10 cellular contexts compared by ENCODE assay signal in genomic region chr5:180799194-180799593, GRCh38. TPM values are rescaled to one million over a fixed set of nuclear protein-coding genes. Genes with fewer than 3 reads are reported as not detected.
DNase-seq lines count a peak whose midpoint lies in the region; ATAC-seq, FAIRE-seq and TF ChIP-seq lines count a peak whose summit lies in the region.
"Had no signal": no experiment of that assay in that cellular context is flagged by ENCODE, and none has a peak within 500 bp of the region (broad histone marks: within the 10 kb centered on the region; RNA-seq: fewer than 3 reads in every experiment).

No MANE protein-coding gene starts in this region.

- H3K36me3 ChIP-seq in BLaER1 (peaks cover 63% of the 10 kb centered on the region), HCT116 (ENCODE audit: control insufficient read depth in 1 of 2, insufficient read depth in 2 of 2, low read length in 2 of 2) (peaks cover 0 to 23% of the 10 kb centered on the region in 2 experiments; a peak in 1 of 4 replicates), astrocyte (ENCODE audit: insufficient read depth, low read length) (no peaks in the 10 kb centered on the region), lower lobe of right lung (peaks cover 43% of the 10 kb centered on the region)

- peaks cover 84% of the 10 kb centered on the region for H4K20me1 ChIP-seq in BLaER1
- peaks cover 10% of the 10 kb centered on the region; the same call in 1 of the 2 replicates for H4K20me1 ChIP-seq in HCT116 (ENCODE audit: insufficient read depth)
- H4K20me1 ChIP-seq in astrocyte (ENCODE audit: insufficient read depth, low read length), result peaks cover 76% of the 10 kb centered on the region

- peak overlapping the region; percentile 89 for H3K27ac Mint-ChIP-seq in astrocyte (ENCODE audit: unreplicated experiment)

- H3K9me2 ChIP-seq in HCT116 (ENCODE audit: insufficient read depth), result no peaks in the 10 kb centered on the region

- TF ChIP-seq RAD21 in HCT116 (IDR thresholded peaks at IDR 0.05; ENCODE audit: low read depth), result 0 out of 2 replicates have a peak, but pooled peaks have one; percentile 33

- H3K36me3 Mint-ChIP-seq in astrocyte (ENCODE audit: low read depth, unreplicated experiment), result peaks cover 15% of the 10 kb centered on the region

- H3K4me1 Mint-ChIP-seq in astrocyte (ENCODE audit: low read depth, unreplicated experiment), result peaks cover 46% of the 10 kb centered on the region

- RAD21 ChIA-PET in HCT116 (lab: Charles Lee; ENCODE audit: low non-redundant PET in 1 of 2, low total read pairs in 2 of 2, uncharacterized antibody in 2 of 2, unreplicated experiment in 2 of 2), result no interaction called here

- peaks cover 79% of the 10 kb centered on the region for H3K4me1 ChIP-seq in BLaER1
- H3K4me1 ChIP-seq in HCT116 (ENCODE audit: control insufficient read depth in 1 of 2, insufficient read depth in 2 of 2, low read length in 2 of 2), result peaks cover 5 to 40% of the 10 kb centered on the region in 2 experiments; a peak in 3 of 4 replicates
- H3K4me1 ChIP-seq in astrocyte (ENCODE audit: insufficient read depth, low read length), result peaks cover 39% of the 10 kb centered on the region
- H3K4me1 ChIP-seq in lower lobe of right lung, result peaks cover 80% of the 10 kb centered on the region

- no peak for FAIRE-seq in astrocyte (lab: Jason Lieb, UNC)

- no peaks in the 10 kb centered on the region for H3K9me3 ChIP-seq in BLaER1
- H3K9me3 ChIP-seq in HCT116 (ENCODE audit: control insufficient read depth in 1 of 2, insufficient read depth in 1 of 2, low read depth in 1 of 2, low read length in 2 of 2), result no peaks in the 10 kb centered on the region
- H3K9me3 ChIP-seq in astrocyte (ENCODE audit: insufficient read depth, low read depth, low read length), result no peaks in the 10 kb centered on the region
- no peaks in the 10 kb centered on the region for H3K9me3 ChIP-seq in lower lobe of right lung

- no peak overlapping the region for H3K9ac ChIP-seq in BLaER1
- no peak overlapping the region for H3K9ac ChIP-seq in HCT116 (ENCODE audit: low read length)
- H3K9ac ChIP-seq in astrocyte (ENCODE audit: low read length), result peak overlapping the region; percentile 97

- H3K27ac ChIP-seq in BLaER1 (no peak overlapping the region), HCT116 (ENCODE audit: low read depth, low read length) (no peak overlapping the region), astrocyte (ENCODE audit: low read depth, low read length) (peak overlapping the region; percentile 83), lower lobe of right lung (no peak overlapping the region)

- H3K27me3 ChIP-seq in BLaER1 (no peaks in the 10 kb centered on the region), HCT116 (ENCODE audit: insufficient read depth, low read length) (no peaks in the 10 kb centered on the region), astrocyte (ENCODE audit: insufficient read depth, low read length) (no peaks in the 10 kb centered on the region), lower lobe of right lung (ENCODE audit: low read depth) (no peaks in the 10 kb centered on the region)

- no peak overlapping the region for H2AFZ ChIP-seq in HCT116 (ENCODE audit: low read depth, low read length, poor library complexity, severe bottlenecking)
- H2AFZ ChIP-seq in astrocyte (ENCODE audit: low read depth, low read length), result no peak overlapping the region

- H3K4me2 ChIP-seq in BLaER1 (peak overlapping the region; percentile 94), HCT116 (ENCODE audit: low read length) (no peak overlapping the region), astrocyte (ENCODE audit: low read length) (peak overlapping the region; percentile 85)

- H3K79me2 ChIP-seq in HCT116 (ENCODE audit: insufficient read depth, low read length), result peaks cover 88% of the 10 kb centered on the region
- H3K79me2 ChIP-seq in astrocyte (ENCODE audit: insufficient read depth, low read length), result peaks cover 92% of the 10 kb centered on the region

- POLR2A ChIA-PET in HCT116 (lab: Charles Lee), result no interaction called here

- peak; percentile 26; the same call in 1 of the 2 replicates for ATAC-seq in HCT116
- ATAC-seq in lower lobe of right lung, result no peak

- peak in 2 of 3 experiments; percentile 52 to 54; a peak in 4 of 6 replicates for TF ChIP-seq CTCF in HCT116 (IDR thresholded peaks at IDR 0.05 in 2 of 3, conservative IDR thresholded peaks at IDR 0.05 in 1 of 3; ENCODE audit: borderline replicate concordance in 1 of 3, insufficient read depth in 1 of 3, low read depth in 2 of 3, low read length in 2 of 3)
- TF ChIP-seq CTCF in astrocyte (IDR thresholded peaks at IDR 0.05; ENCODE audit: insufficient read depth, low read depth, low read length), result no peak
- peak; percentile 29 for TF ChIP-seq CTCF in lower lobe of right lung (IDR thresholded peaks at IDR 0.05)

- no peak overlapping the region for H3K4me3 Mint-ChIP-seq in astrocyte (ENCODE audit: unreplicated experiment)

- no peaks in the 10 kb centered on the region for H3K27me3 Mint-ChIP-seq in astrocyte (ENCODE audit: low read depth, unreplicated experiment)

- CTCF ChIA-PET in HCT116 (lab: Charles Lee), result interaction anchor here (0.7 to 1.4 kb wide), 2 partner anchors 11 to 15 kb away, joined by 3 to 6 read pairs; no protein-coding TSS in a partner anchor

- intact Hi-C loops in HCT116 (cut with micrococcal nuclease), result loop anchor here (5.0 kb wide), 1 partner anchor 68 kb away; no protein-coding TSS in a partner anchor
- intact Hi-C loops in lower lobe of right lung (cut with DNase I), result no loop called here

- TF ChIP-seq POLR2A in HCT116 (IDR thresholded peaks at IDR 0.05; ENCODE audit: borderline replicate concordance, extremely low read depth, insufficient read depth, insufficient read length), result no peak

- no peak overlapping the region for H3K4me3 ChIP-seq in BLaER1
- no peak overlapping the region for H3K4me3 ChIP-seq in HCT116 (replicated peaks in 1 of 2; ENCODE audit: low read depth in 1 of 2, low read length in 2 of 2)
- peak overlapping the region; percentile 22 for H3K4me3 ChIP-seq in astrocyte (ENCODE audit: insufficient read depth, low read depth, low read length)
- peak overlapping the region; percentile 6 for H3K4me3 ChIP-seq in lower lobe of right lung

- no peaks in the 10 kb centered on the region for H3K9me3 Mint-ChIP-seq in astrocyte (ENCODE audit: unreplicated experiment)

- DNase-seq in HCT116 (ENCODE audit: low read depth, low spot score), result no peak
- no peak for DNase-seq in astrocyte (ENCODE audit: low read depth)
- no peak for DNase-seq in lower lobe of right lung
- no peak for DNase-seq in DMS79 (lab: John Stamatoyannopoulos, UW)
- DNase-seq in hippocampal formation (lab: John Stamatoyannopoulos, UW), result no peak
- DNase-seq in NCI-H2171 (lab: John Stamatoyannopoulos, UW), result no peak
- no peak for DNase-seq in RKO (ENCODE audit: low spot score)

- no TSS peak for BruUV-seq in HCT116 (replicated peaks; lab: Mats Ljungman, UMichigan)

TF ChIP-seq in HCT116, 20 proteins besides CTCF, POLR2A, EP300 and RAD21:
- TF ChIP-seq, protein P1, sequence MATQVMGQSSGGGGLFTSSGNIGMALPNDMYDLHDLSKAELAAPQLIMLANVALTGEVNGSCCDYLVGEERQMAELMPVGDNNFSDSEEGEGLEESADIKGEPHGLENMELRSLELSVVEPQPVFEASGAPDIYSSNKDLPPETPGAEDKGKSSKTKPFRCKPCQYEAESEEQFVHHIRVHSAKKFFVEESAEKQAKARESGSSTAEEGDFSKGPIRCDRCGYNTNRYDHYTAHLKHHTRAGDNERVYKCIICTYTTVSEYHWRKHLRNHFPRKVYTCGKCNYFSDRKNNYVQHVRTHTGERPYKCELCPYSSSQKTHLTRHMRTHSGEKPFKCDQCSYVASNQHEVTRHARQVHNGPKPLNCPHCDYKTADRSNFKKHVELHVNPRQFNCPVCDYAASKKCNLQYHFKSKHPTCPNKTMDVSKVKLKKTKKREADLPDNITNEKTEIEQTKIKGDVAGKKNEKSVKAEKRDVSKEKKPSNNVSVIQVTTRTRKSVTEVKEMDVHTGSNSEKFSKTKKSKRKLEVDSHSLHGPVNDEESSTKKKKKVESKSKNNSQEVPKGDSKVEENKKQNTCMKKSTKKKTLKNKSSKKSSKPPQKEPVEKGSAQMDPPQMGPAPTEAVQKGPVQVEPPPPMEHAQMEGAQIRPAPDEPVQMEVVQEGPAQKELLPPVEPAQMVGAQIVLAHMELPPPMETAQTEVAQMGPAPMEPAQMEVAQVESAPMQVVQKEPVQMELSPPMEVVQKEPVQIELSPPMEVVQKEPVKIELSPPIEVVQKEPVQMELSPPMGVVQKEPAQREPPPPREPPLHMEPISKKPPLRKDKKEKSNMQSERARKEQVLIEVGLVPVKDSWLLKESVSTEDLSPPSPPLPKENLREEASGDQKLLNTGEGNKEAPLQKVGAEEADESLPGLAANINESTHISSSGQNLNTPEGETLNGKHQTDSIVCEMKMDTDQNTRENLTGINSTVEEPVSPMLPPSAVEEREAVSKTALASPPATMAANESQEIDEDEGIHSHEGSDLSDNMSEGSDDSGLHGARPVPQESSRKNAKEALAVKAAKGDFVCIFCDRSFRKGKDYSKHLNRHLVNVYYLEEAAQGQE (IDR thresholded peaks at IDR 0.05; ENCODE audit: low read depth), result no peak
- TF ChIP-seq EZH2phosphoT487 (IDR thresholded peaks at IDR 0.05; ENCODE audit: borderline replicate concordance), result no peak
- no peak for TF ChIP-seq POLR2AphosphoS5 (IDR thresholded peaks at IDR 0.05; ENCODE audit: low read depth, low read length)
- no peak for TF ChIP-seq SRF (IDR thresholded peaks at IDR 0.05; ENCODE audit: low read depth)
- no peak for TF ChIP-seq YY1 (IDR thresholded peaks at IDR 0.05; ENCODE audit: extremely low read depth, insufficient replicate concordance, low read depth, low read length)
- no peak for TF ChIP-seq FOSL1 (IDR thresholded peaks at IDR 0.05; ENCODE audit: low read depth)
- TF ChIP-seq SP1 (IDR thresholded peaks at IDR 0.05; ENCODE audit: low read depth), result no peak
- TF ChIP-seq EZH2 (IDR thresholded peaks at IDR 0.05), result no peak
- no peak for TF ChIP-seq JUND (IDR thresholded peaks at IDR 0.05)
- TF ChIP-seq SIN3A (IDR thresholded peaks at IDR 0.05; ENCODE audit: low read depth), result no peak

RNA-seq across cellular contexts. Expression of gene MGAT1, which starts 3.4 kb away (rescaled TPM):
- 53.0 TPM for total RNA-seq in HCT116 (2021; ENCODE audit: unreplicated experiment)
- 44.8 and 49.4 TPM in 2 replicates for polyA plus RNA-seq in HCT116 (2012)
- 116 and 120 TPM in 2 replicates for total RNA-seq in astrocyte
- 241 TPM for total RNA-seq in lower lobe of right lung

RNA-seq across cellular contexts. Expression of gene OR2Y1, which starts 59.3 kb away (rescaled TPM):
- total RNA-seq in HCT116 (2021; ENCODE audit: unreplicated experiment), result not detected
- not detected in 2 replicates for polyA plus RNA-seq in HCT116 (2012)
- not detected in 2 replicates for total RNA-seq in astrocyte
- total RNA-seq in lower lobe of right lung, result not detected
- total RNA-seq: glomerular endothelial cell, RPMI7951 had no signal

Comparison
In these comparisons a context has a peak if more than half of its experiments do, and no peak if none do; other contexts are left out.
1. H3K4me3 ChIP-seq: peak in astrocyte (single experiment) and lower lobe of right lung (single experiment); none in BLaER1 (single experiment) and HCT116 (0 of 2).